Comparison of ENCODE assay signal across 25 cellular contexts in genomic region chr3:19467761-19468160, GRCh38.
DNase-seq lines count a peak whose midpoint lies in the region; ATAC-seq and TF ChIP-seq lines count a peak whose summit lies in the region.
"Had no signal": no experiment of that assay in that cellular context is flagged by ENCODE, and none has a peak within 500 bp of the region (broad histone marks: within the 10 kb centered on the region; RNA-seq: fewer than 3 reads in every experiment).

No MANE protein-coding gene starts in this region.

- no peaks in the 10 kb centered on the region; the same call in 1 of the 2 replicates for H3K4me1 ChIP-seq in GM23338 (ENCODE audit: insufficient read depth)
- H3K4me1 ChIP-seq in mesendoderm (ENCODE audit: control insufficient read depth, low read depth, low read length) = no peaks in the 10 kb centered on the region
- H3K4me1 ChIP-seq: BE2C had no signal

- ATAC-seq in GM23338 (no peak), GM21825 (IDR thresholded peaks at IDR 0.05; ENCODE audit: unreplicated experiment) (no peak), T-helper 17 cell (no peak)
- ATAC-seq: PC-3, T-cell had no signal

- H3K9ac ChIP-seq in mesendoderm (ENCODE audit: low read length) = no peak overlapping the region
- H3K9ac ChIP-seq: GM23248, KMS-11 had no signal

- no peak overlapping the region for H2BK120ac ChIP-seq in mesendoderm (ENCODE audit: low read depth, low read length)

- no peak overlapping the region for H3K18ac ChIP-seq in mesendoderm (ENCODE audit: low read length)

- H3K27me3 Mint-ChIP-seq in GM23338 (ENCODE audit: insufficient read depth, low read depth, poor library complexity) (no peaks in the 10 kb centered on the region), T-helper 17 cell (no peaks in the 10 kb centered on the region)
- H3K27me3 Mint-ChIP-seq: CD8-positive, alpha-beta memory T cell; T-cell had no signal

- H3K4me2 ChIP-seq in GM23338 (no peak overlapping the region), mesendoderm (ENCODE audit: low read length) (no peak overlapping the region)
- H3K4me2 ChIP-seq: KMS-11 had no signal

- H3K4me1 Mint-ChIP-seq in GM23338 (peaks cover 12% of the 10 kb centered on the region), T-helper 17 cell (no peaks in the 10 kb centered on the region)
- H3K4me1 Mint-ChIP-seq: CD14-positive monocyte; CD8-positive, alpha-beta memory T cell; T-cell had no signal

- no peak overlapping the region for H3K4me3 ChIP-seq in GM23338
- no peak overlapping the region for H3K4me3 ChIP-seq in mesendoderm (ENCODE audit: low read length)
- H3K4me3 ChIP-seq: GM23248 had no signal

- peaks cover 15% of the 10 kb centered on the region for H3K36me3 Mint-ChIP-seq in GM23338 (ENCODE audit: low read depth)
- H3K36me3 Mint-ChIP-seq in T-helper 17 cell (ENCODE audit: low read depth) = no peaks in the 10 kb centered on the region
- H3K36me3 Mint-ChIP-seq: CD14-positive monocyte; CD8-positive, alpha-beta memory T cell; T-cell had no signal

- no peak for TF ChIP-seq CTCF in GM23338 (conservative IDR thresholded peaks at IDR 0.05; ENCODE audit: low read depth in 2 of 2)

- no peaks in the 10 kb centered on the region for H3K36me3 ChIP-seq in GM23338 (ENCODE audit: insufficient read depth)
- H3K36me3 ChIP-seq in mesendoderm (ENCODE audit: control insufficient read depth, insufficient read depth, low read length) = no peaks in the 10 kb centered on the region
- H3K36me3 ChIP-seq: BE2C had no signal

- H3K4ac ChIP-seq in mesendoderm (ENCODE audit: low read depth, low read length) = no peak overlapping the region

- no peaks in the 10 kb centered on the region for H3K9me2 ChIP-seq in GM23338 (ENCODE audit: insufficient read depth)

- H4K20me1 ChIP-seq in GM23338 (replicated peaks; ENCODE audit: insufficient read depth) = no peaks in the 10 kb centered on the region

- no peak overlapping the region for H4K8ac ChIP-seq in mesendoderm (ENCODE audit: low read depth, low read length)

- H3K4me3 Mint-ChIP-seq in GM23338 = no peak overlapping the region
- no peak overlapping the region for H3K4me3 Mint-ChIP-seq in T-helper 17 cell
- H3K4me3 Mint-ChIP-seq: CD14-positive monocyte; CD8-positive, alpha-beta memory T cell; T-cell had no signal

- in situ Hi-C loops in KBM-7 (cut with MboI; ENCODE audit: low pct_unique_long_range_greater_than_20kb, low sequenced_read_pairs) = no loop called here

- H3K56ac ChIP-seq in mesendoderm (ENCODE audit: low read length) = no peak overlapping the region

- peak; percentile 27 for DNase-seq in GM23338 (ENCODE audit: low spot score)
- DNase-seq in NCI-H69 (lab: John Stamatoyannopoulos, UW) = peak; percentile 16
- peak; percentile 2 for DNase-seq in epithelial cell of prostate (ENCODE audit: low read depth, low spot score)
- DNase-seq in mesendoderm = peak; percentile 44
- DNase-seq in KBM-7 = no peak
- no peak for DNase-seq in T-helper 17 cell
- DNase-seq: BE2C; CD8-positive, alpha-beta memory T cell; DMS153; DND-41; GM23248; HCEC 1CT; IMR-90; NCI-H1048; NCI-H1694; NCI-H2029 treated with DMSO at 0.1 percent for 48 hours; NCI-H2171; NCI-H226; NCI-H510A treated with DMSO at 0.1 percent for 48 hours; NCI-H748 treated with DMSO at 0.1 percent for 48 hours; PC-3; T-cell had no signal

- H3K79me2 ChIP-seq in GM23338 (replicated peaks; ENCODE audit: insufficient read depth) = no peaks in the 10 kb centered on the region
- H3K79me2 ChIP-seq in mesendoderm (ENCODE audit: control insufficient read depth, insufficient read depth, low read length) = no peaks in the 10 kb centered on the region

- no peak overlapping the region for H2BK15ac ChIP-seq in mesendoderm (replicated peaks; ENCODE audit: low read depth)

- H2AK5ac ChIP-seq in mesendoderm (ENCODE audit: low read length) = no peak overlapping the region

- H3K27ac Mint-ChIP-seq in GM23338 = no peak overlapping the region
- no peak overlapping the region for H3K27ac Mint-ChIP-seq in T-helper 17 cell
- H3K27ac Mint-ChIP-seq: CD8-positive, alpha-beta memory T cell; T-cell had no signal

- no peaks in the 10 kb centered on the region for H3K9me3 ChIP-seq in T-helper 17 cell (ENCODE audit: control insufficient read depth, low read length, poor library complexity, severe bottlenecking)
- H3K9me3 ChIP-seq: BE2C had no signal

- no peak overlapping the region for H3K23ac ChIP-seq in mesendoderm (ENCODE audit: low read length)

- H4K5ac ChIP-seq in mesendoderm (ENCODE audit: low read length) = no peak overlapping the region

- no peak overlapping the region for H2AFZ ChIP-seq in GM23338
- H2AFZ ChIP-seq: GM23248 had no signal

- H3K79me1 ChIP-seq in mesendoderm (ENCODE audit: low read length) = no peaks in the 10 kb centered on the region

- H3K27ac ChIP-seq in GM23338 (ENCODE audit: low read depth) = no peak overlapping the region
- H3K27ac ChIP-seq in epithelial cell of prostate = no peak overlapping the region
- H3K27ac ChIP-seq in mesendoderm (ENCODE audit: low read depth, low read length) = no peak overlapping the region
- H3K27ac ChIP-seq: GM23248, KMS-11 had no signal

- H3F3A ChIP-seq in GM23338 (replicated peaks; ENCODE audit: low read depth) = no peaks in the 10 kb centered on the region

- no peaks in the 10 kb centered on the region for H3K27me3 ChIP-seq in GM23338 (ENCODE audit: insufficient read depth)
- H3K27me3 ChIP-seq in mesendoderm (ENCODE audit: insufficient read depth, low read length, poor library complexity) = no peaks in the 10 kb centered on the region
- H3K27me3 ChIP-seq: BE2C had no signal

- H2BK5ac ChIP-seq in mesendoderm (ENCODE audit: low read length) = no peak overlapping the region

- H3K9me3 Mint-ChIP-seq in GM23338 = peaks cover 10% of the 10 kb centered on the region

TF ChIP-seq in GM23338, 12 proteins besides CTCF, POLR2A, EP300 and RAD21 (continues in another document):
- TF ChIP-seq EZH2 (IDR thresholded peaks at IDR 0.05; ENCODE audit: low read depth, unreplicated experiment) = no peak
- no peak for TF ChIP-seq EZH2phosphoT487 (IDR thresholded peaks at IDR 0.05; ENCODE audit: unreplicated experiment)
- no peak for TF ChIP-seq STAT1 (IDR thresholded peaks at IDR 0.05; ENCODE audit: unreplicated experiment)
- no peak for TF ChIP-seq JUNB (IDR thresholded peaks at IDR 0.05; ENCODE audit: unreplicated experiment)
- no peak for TF ChIP-seq REST (IDR thresholded peaks at IDR 0.05; ENCODE audit: unreplicated experiment)
- TF ChIP-seq NANOG (IDR thresholded peaks at IDR 0.05; ENCODE audit: borderline replicate concordance) = no peak
- TF ChIP-seq ZNF114 (CRISPR knock-in tag; IDR thresholded peaks at IDR 0.05) = no peak
- no peak for TF ChIP-seq POLR2AphosphoS5 (IDR thresholded peaks at IDR 0.05; ENCODE audit: low read depth)
- TF ChIP-seq ZNF331 (CRISPR knock-in tag; IDR thresholded peaks at IDR 0.05; ENCODE audit: low read depth) = no peak
- TF ChIP-seq ETS1 (IDR thresholded peaks at IDR 0.05) = no peak

Comparison
In these comparisons a context has a peak if more than half of its experiments do, and no peak if none do; other contexts are left out.
1. DNase-seq: peak in GM23338 (single experiment), NCI-H69 (single experiment), epithelial cell of prostate (single experiment) and mesendoderm (single experiment); none in KBM-7 (single experiment) and T-helper 17 cell (0 of 3).